ENCODE assay signal across 14 cellular contexts in the genomic region with DNA sequence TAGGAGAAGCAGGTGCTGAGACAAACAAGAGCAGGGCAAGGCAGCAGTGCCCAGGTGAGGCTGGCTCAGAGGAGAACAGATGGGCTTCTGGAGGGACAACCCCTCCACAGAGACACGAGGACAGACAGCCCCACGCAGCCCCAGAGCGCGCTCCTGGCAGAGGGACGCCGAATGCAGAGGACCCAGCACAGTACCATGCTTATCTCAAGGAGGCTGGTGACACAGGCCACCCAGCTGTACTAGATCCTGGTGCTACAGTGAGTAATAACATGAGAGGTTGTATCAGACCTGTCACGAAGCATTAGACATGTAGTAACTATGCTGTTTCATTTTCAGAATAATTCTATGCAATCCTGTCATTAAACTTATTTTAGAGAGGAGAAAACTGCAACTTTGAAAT.
DNase-seq lines count a peak whose midpoint lies in the region; ATAC-seq and TF ChIP-seq lines count a peak whose summit lies in the region.
"Had no signal": no experiment of that assay in that cellular context is flagged by ENCODE, and none has a peak within 500 bp of the region (broad histone marks: within the 10 kb centered on the region; RNA-seq: fewer than 3 reads in every experiment).

No MANE protein-coding gene starts in this region.

- H3K9me3 ChIP-seq in left ventricle myocardium inferior (replicated peaks) (no peaks in the 10 kb centered on the region), aorta (ENCODE audit: control insufficient read depth, low read length) (no peaks in the 10 kb centered on the region)

- H3K4me1 Mint-ChIP-seq in activated CD4-positive, alpha-beta T cell treated with anti-CD3 and anti-CD28 coated beads, Interleukin-2, amount 10 ng/mL, durations not matched to agents 24 days and 14 days = peaks cover 24% of the 10 kb centered on the region

- H3K9me3 Mint-ChIP-seq in activated CD4-positive, alpha-beta T cell treated with anti-CD3 and anti-CD28 coated beads, Interleukin-2, amount 10 ng/mL, durations not matched to agents 24 days and 14 days = no peaks in the 10 kb centered on the region

- intact Hi-C loops in activated CD4-positive, alpha-beta T cell treated with anti-CD3 and anti-CD28 coated beads, Interleukin-2, amount 10 ng/mL, durations not matched to agents 24 days and 14 days (cut with micrococcal nuclease) = no loop called here
- intact Hi-C loops in Right ventricle myocardium inferior (cut with DNase I) (no loop called here), left ventricle myocardium inferior (cut with micrococcal nuclease) (no loop called here), aorta (cut with DNase I) (no loop called here)

- peak overlapping the region; percentile 51 for H3K27ac Mint-ChIP-seq in activated CD4-positive, alpha-beta T cell treated with anti-CD3 and anti-CD28 coated beads, Interleukin-2, amount 10 ng/mL, durations not matched to agents 24 days and 14 days

- H3K27me3 Mint-ChIP-seq in activated CD4-positive, alpha-beta T cell treated with anti-CD3 and anti-CD28 coated beads, Interleukin-2, amount 10 ng/mL, durations not matched to agents 24 days and 14 days = no peaks in the 10 kb centered on the region

- H3K4me3 ChIP-seq in left ventricle myocardium inferior (no peak overlapping the region), aorta (ENCODE audit: low read length in 2 of 2) (no peak overlapping the region)

- peaks cover 58% of the 10 kb centered on the region for H3K36me3 Mint-ChIP-seq in activated CD4-positive, alpha-beta T cell treated with anti-CD3 and anti-CD28 coated beads, Interleukin-2, amount 10 ng/mL, durations not matched to agents 24 days and 14 days (ENCODE audit: low read depth)

- ATAC-seq in Right ventricle myocardium inferior = peak; percentile 71
- ATAC-seq in foreskin keratinocyte = peak; percentile 12
- peak; percentile 38 for ATAC-seq in aorta (ENCODE audit: low FRiP score)
- ATAC-seq in HG02588 (IDR thresholded peaks at IDR 0.05; ENCODE audit: unreplicated experiment) = no peak
- ATAC-seq: HCT116, Panc1 had no signal

- no peak overlapping the region for H3K4me3 Mint-ChIP-seq in activated CD4-positive, alpha-beta T cell treated with anti-CD3 and anti-CD28 coated beads, Interleukin-2, amount 10 ng/mL, durations not matched to agents 24 days and 14 days

- H3K27me3 ChIP-seq in left ventricle myocardium inferior (ENCODE audit: low read depth) (no peaks in the 10 kb centered on the region), foreskin keratinocyte (no peaks in the 10 kb centered on the region), aorta (ENCODE audit: control insufficient read depth in 1 of 2, insufficient read depth in 2 of 2, low read length in 1 of 2) (no peaks in the 10 kb centered on the region)

- H3K4me1 ChIP-seq in left ventricle myocardium inferior (peaks cover 16% of the 10 kb centered on the region), foreskin keratinocyte (no peaks in the 10 kb centered on the region), aorta (ENCODE audit: control insufficient read depth in 1 of 2, insufficient read depth in 2 of 2, low read length in 2 of 2) (no peaks in the 10 kb centered on the region)

- H3K27ac ChIP-seq in left ventricle myocardium inferior (replicated peaks) = no peak overlapping the region
- no peak overlapping the region for H3K27ac ChIP-seq in foreskin keratinocyte
- no peak overlapping the region for H3K27ac ChIP-seq in aorta (ENCODE audit: low read depth in 1 of 2, low read length in 2 of 2)

- WGBS in aorta, 2 donors = 96 to 97% methylated on average over 7 of the region's 7 CpGs

- no peak for DNase-seq in activated CD4-positive, alpha-beta T cell treated with anti-CD3 and anti-CD28 coated beads, Interleukin-2, amount 10 ng/mL, durations not matched to agents 24 days and 14 days
- no peak for DNase-seq in activated CD4-positive, alpha-beta T cell treated with anti-CD3 and anti-CD28 coated beads, Interleukin-2, amount 50 U/mL, for 4 hours
- DNase-seq in Right ventricle myocardium inferior (ENCODE audit: missing footprints) (no peak), left ventricle myocardium inferior (no peak), foreskin keratinocyte (no peak), aorta (no peak), SW 1271 (lab: John Stamatoyannopoulos, UW) (no peak)
- DNase-seq: DND-41, NCI-H187, NCI-H226, NCI-H524 treated with DMSO at 0.1 percent for 48 hours had no signal

- no peak for TF ChIP-seq CTCF in left ventricle myocardium inferior (IDR thresholded peaks at IDR 0.05; ENCODE audit: borderline replicate concordance)
- no peak for TF ChIP-seq CTCF in foreskin keratinocyte (conservative IDR thresholded peaks at IDR 0.05)

- peaks cover 75% of the 10 kb centered on the region for H3K36me3 ChIP-seq in left ventricle myocardium inferior
- peaks cover 0 to 13% of the 10 kb centered on the region in 2 donors for H3K36me3 ChIP-seq in aorta (ENCODE audit: control insufficient read depth in 1 of 2, insufficient read depth in 2 of 2, low read length in 1 of 2)
